23 cellular contexts compared by ENCODE assay signal in the genomic region with DNA sequence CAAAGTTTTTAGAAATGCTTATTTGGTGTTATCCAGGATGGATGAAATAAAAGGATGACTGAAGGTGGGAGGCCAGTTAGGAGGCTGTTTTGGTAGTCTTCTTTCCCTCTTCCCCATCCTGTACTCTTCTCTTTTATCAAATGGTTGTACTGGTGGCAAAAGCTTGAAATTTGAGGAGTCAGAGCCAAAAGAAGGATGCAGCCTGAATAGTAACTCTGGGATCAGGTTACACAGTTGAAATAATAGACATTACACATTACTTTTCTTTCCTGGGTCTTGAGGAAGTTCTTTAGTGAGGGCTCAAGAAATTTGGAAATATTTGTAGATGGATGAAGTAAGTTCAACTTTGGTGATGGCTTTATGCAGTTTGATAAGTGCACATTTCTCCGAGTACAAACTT.
"Had no signal": no experiment of that assay in that cellular context is flagged by ENCODE, and none has a peak within 500 bp of the region (broad histone marks: within the 10 kb centered on the region; RNA-seq: fewer than 3 reads in every experiment).

No MANE protein-coding gene starts in this region.

- H3K36me3 ChIP-seq: esophagus squamous epithelium, pancreas, right atrium auricular region, upper lobe of left lung had no signal

- H3K4me3 ChIP-seq: esophagus squamous epithelium, pancreas, psoas muscle, right atrium auricular region, upper lobe of left lung had no signal

- H3K4me1 ChIP-seq: esophagus squamous epithelium, pancreas, psoas muscle, upper lobe of left lung had no signal

- H3K9me3 ChIP-seq: esophagus squamous epithelium, pancreas, right atrium auricular region, upper lobe of left lung had no signal

- H3K27me3 ChIP-seq: esophagus squamous epithelium, pancreas, right atrium auricular region, upper lobe of left lung had no signal

- H3K27ac ChIP-seq: esophagus squamous epithelium, pancreas, psoas muscle, right atrium auricular region, upper lobe of left lung had no signal

- DNase-seq: activated B cell treated with CpG ODN at 0.5 μM for 24 hours; activated CD4-positive, alpha-beta T cell treated with anti-CD3 and anti-CD28 coated beads for 36 hours; activated CD4-positive, alpha-beta T cell treated with anti-CD3 and anti-CD28 coated beads, Interleukin-2, amount 50 U/mL, for 4 hours; activated CD8-positive, alpha-beta memory T cell treated with anti-CD3 and anti-CD28 coated beads for 24 hours; activated CD8-positive, alpha-beta memory T cell treated with anti-CD3 and anti-CD28 coated beads, Interleukin-2, amount 50 U/mL, for 4 hours; activated naive CD4-positive, alpha-beta T cell; activated naive CD8-positive, alpha-beta T cell treated with anti-CD3 and anti-CD28 coated beads for 36 hours; activated T-cell treated with anti-CD3 and anti-CD28 coated beads, Interleukin-2, amount 50 U/mL, for 24 hours; amniotic stem cell; cerebellar nuclear complex; cortex of kidney; endodermal cell; esophagus squamous epithelium; glutamatergic neuron; hippocampal formation; pancreas; psoas muscle; stimulated activated CD4-positive, alpha-beta T cell treated with anti-CD3 and anti-CD28 coated beads, Interleukin-12 subunit alpha, Interleukin-12 subunit beta, amount 100 ng/mL, for 4 hours; stimulated activated CD4-positive, alpha-beta T cell treated with anti-CD3 and anti-CD28 coated beads, Interleukin-4, amount 100 ng/mL, for 4 hours; stimulated activated naive CD8-positive, alpha-beta T cell treated with anti-CD3 and anti-CD28 coated beads, Interleukin-15, Interleukin-2, amounts not matched to agents 100 U/mL and 50 U/mL, for 24 hours; T1000; upper lobe of left lung had no signal
